ENCODE assay signal across 8 cellular contexts in genomic region chr18:57446322-57446721, GRCh38.
DNase-seq lines count a peak whose midpoint lies in the region; ATAC-seq and TF ChIP-seq lines count a peak whose summit lies in the region.

No MANE protein-coding gene starts in this region.

- ATAC-seq in SK-N-SH treated with all-trans-retinoic acid at 6 μM for 48 hours = peak; percentile 70; the same call in 2 of the 3 replicates
- ATAC-seq in GM18858 (IDR thresholded peaks at IDR 0.05; ENCODE audit: unreplicated experiment) = no peak

- DNase-seq in DMS53 (lab: John Stamatoyannopoulos, UW) (peak; percentile 75), HK-2 (ENCODE audit: unreplicated experiment) (peak; percentile 16), kidney tubule cell (ENCODE audit: low spot score) (peak; percentile 36), NCI-H1048 (lab: John Stamatoyannopoulos, UW) (no peak), 8988T (no peak)
- no peak for DNase-seq in activated CD4-positive, CD25-positive, alpha-beta regulatory T cell treated with anti-CD3 and anti-CD28 coated beads, Interleukin-2, amount 50 U/mL, for 72 hours

TF ChIP-seq in SK-N-SH treated with all-trans-retinoic acid at 6 μM for 48 hours, 23 proteins besides CTCF, POLR2A, EP300 and RAD21:
- TF ChIP-seq ISL1 (CRISPR knock-in tag; IDR thresholded peaks at IDR 0.05) (no peak), ZFP3 (CRISPR knock-in tag; IDR thresholded peaks at IDR 0.05) (no peak), ZNF565 (CRISPR knock-in tag; conservative IDR thresholded peaks at IDR 0.05; ENCODE audit: low read depth) (no peak), OSR1 (CRISPR knock-in tag; IDR thresholded peaks at IDR 0.05) (no peak), CSDC2 (CRISPR knock-in tag; IDR thresholded peaks at IDR 0.05) (no peak), PATZ1 (CRISPR knock-in tag; IDR thresholded peaks at IDR 0.05; ENCODE audit: borderline replicate concordance) (no peak), ZNF70 (CRISPR knock-in tag; IDR thresholded peaks at IDR 0.05) (no peak), ZFP30 (CRISPR knock-in tag; IDR thresholded peaks at IDR 0.05) (no peak), ESRRG (CRISPR knock-in tag; IDR thresholded peaks at IDR 0.05) (no peak)

Comparison
In these comparisons a context has a peak if more than half of its experiments do, and no peak if none do; other contexts are left out.
1. DNase-seq: peak in DMS53 (single experiment), HK-2 (single experiment) and kidney tubule cell (single experiment); none in activated CD4-positive, CD25-positive, alpha-beta regulatory T cell treated with anti-CD3 and anti-CD28 coated beads, Interleukin-2, amount 50 U/mL, for 72 hours (single experiment), NCI-H1048 (single experiment) and 8988T (single experiment).